In the genomic region with DNA sequence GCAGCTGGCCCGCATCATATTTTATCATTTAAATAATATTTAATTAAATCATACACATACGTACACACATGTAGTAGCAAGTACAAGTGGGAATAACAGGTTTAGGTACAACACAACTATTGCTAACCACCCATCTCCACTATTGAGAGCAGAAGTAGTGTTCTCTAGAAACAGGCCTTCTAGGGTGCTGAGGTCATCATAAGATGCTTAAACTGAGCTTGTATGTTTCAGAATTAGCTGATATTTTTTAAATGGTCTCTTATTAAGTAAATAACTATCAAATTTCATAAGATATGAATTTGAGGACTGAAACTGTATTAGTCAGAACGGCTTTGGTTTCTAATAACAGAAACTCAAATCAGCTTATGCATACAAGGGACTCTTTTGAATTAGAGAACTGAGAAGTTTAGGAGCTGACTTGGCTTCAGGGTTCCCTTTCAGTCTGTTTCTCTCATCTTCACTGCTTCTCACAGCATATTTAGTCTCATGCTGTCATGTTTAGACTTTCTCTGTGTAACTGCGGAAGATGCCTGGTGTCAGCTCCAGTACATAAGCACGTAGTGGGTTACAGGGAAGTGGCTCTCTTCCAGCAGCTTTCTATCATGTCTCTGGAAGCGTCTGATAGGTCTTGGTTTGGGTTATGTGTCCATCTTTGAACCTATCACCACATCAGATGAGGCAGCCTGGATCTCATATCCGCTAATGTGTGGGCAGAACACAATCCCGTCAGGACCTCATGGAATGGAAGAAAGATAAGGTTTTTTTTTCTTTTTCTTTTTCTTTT, we compare ENCODE assay signal across 13 cellular contexts. TPM values are rescaled to one million over a fixed set of nuclear protein-coding genes. Genes with fewer than 3 reads are reported as not detected.
A peak's percentile ranks its signal among the peaks of the same experiment; 100 is the strongest.
DNase-seq lines count a peak whose midpoint lies in the region; ATAC-seq and TF ChIP-seq lines count a peak whose summit lies in the region.
"Had no signal": no experiment of that assay in that cellular context is flagged by ENCODE, and none has a peak within 500 bp of the region (broad histone marks: within the 10 kb centered on the region; RNA-seq: fewer than 3 reads in every experiment).

No MANE protein-coding gene starts in this region.

- H3K27me3 Mint-ChIP-seq in Calu3 (ENCODE audit: unreplicated experiment) = no peaks in the 10 kb centered on the region
- H3K27me3 Mint-ChIP-seq: activated naive CD4-positive, alpha-beta T cell treated with anti-CD3 and anti-CD28 coated beads, Interleukin-2, amount 50 U/mL, for 24 hours had no signal

- TF ChIP-seq CTCF in MM.1S (IDR thresholded peaks at IDR 0.05; ENCODE audit: low read length) = no peak
- TF ChIP-seq CTCF in Calu3 (IDR thresholded peaks at IDR 0.05; ENCODE audit: unreplicated experiment) = no peak

- H3K9me2 ChIP-seq in MM.1S (replicated peaks; ENCODE audit: insufficient read depth, low read length) = no peaks in the 10 kb centered on the region

- H3K4me1 ChIP-seq in MM.1S (ENCODE audit: low read length) = peaks cover 6% of the 10 kb centered on the region; the same call in 1 of the 2 replicates
- no peaks in the 10 kb centered on the region for H3K4me1 ChIP-seq in effector memory CD4-positive, alpha-beta T cell (ENCODE audit: control insufficient read depth, insufficient read depth, low read length, poor library complexity, severe bottlenecking)

- CTCF ChIA-PET in Calu3 (lab: Charles Lee) = interaction anchor here (0.5 to 0.7 kb wide), 3 partner anchors 14 to 25 kb away, joined by 3 read pairs; no protein-coding TSS in a partner anchor

- H2AFZ ChIP-seq in MM.1S (ENCODE audit: low read length) = peak overlapping the region; percentile 58; the same call in 1 of the 2 replicates

- no peaks in the 10 kb centered on the region for H3K9me3 Mint-ChIP-seq in Calu3 (ENCODE audit: low read depth, unreplicated experiment)
- H3K9me3 Mint-ChIP-seq: activated naive CD4-positive, alpha-beta T cell treated with anti-CD3 and anti-CD28 coated beads, Interleukin-2, amount 50 U/mL, for 24 hours had no signal

- H3K4me3 ChIP-seq in MM.1S (ENCODE audit: low read length) = no peak overlapping the region
- no peak overlapping the region for H3K4me3 ChIP-seq in effector memory CD4-positive, alpha-beta T cell (ENCODE audit: insufficient read depth, low read depth, low read length, poor library complexity, severe bottlenecking)

- no peaks in the 10 kb centered on the region for H3K36me3 ChIP-seq in MM.1S (replicated peaks; ENCODE audit: insufficient read depth, low read length)
- H3K36me3 ChIP-seq in effector memory CD4-positive, alpha-beta T cell (ENCODE audit: control insufficient read depth, insufficient read depth, low read length) = no peaks in the 10 kb centered on the region

- no peaks in the 10 kb centered on the region for H3K27me3 ChIP-seq in MM.1S (replicated peaks; ENCODE audit: insufficient read depth, low read length)
- no peaks in the 10 kb centered on the region for H3K27me3 ChIP-seq in effector memory CD4-positive, alpha-beta T cell (replicated peaks; ENCODE audit: control insufficient read depth, insufficient read depth, low read length, poor library complexity, severe bottlenecking)

- H3K79me2 ChIP-seq in MM.1S (ENCODE audit: low read length) = no peaks in the 10 kb centered on the region

- H3K9me3 ChIP-seq in MM.1S (replicated peaks; ENCODE audit: insufficient read depth, low read length) = no peaks in the 10 kb centered on the region
- no peaks in the 10 kb centered on the region for H3K9me3 ChIP-seq in effector memory CD4-positive, alpha-beta T cell (ENCODE audit: control insufficient read depth, low read length)

- H3K4me1 Mint-ChIP-seq in Calu3 (ENCODE audit: low read depth, unreplicated experiment) = no peaks in the 10 kb centered on the region
- H3K4me1 Mint-ChIP-seq: activated naive CD4-positive, alpha-beta T cell treated with anti-CD3 and anti-CD28 coated beads, Interleukin-2, amount 50 U/mL, for 24 hours had no signal

- peaks cover 8% of the 10 kb centered on the region for H3F3A ChIP-seq in MM.1S (ENCODE audit: insufficient read depth, low read length)

- ATAC-seq in GM18502 (IDR thresholded peaks at IDR 0.05; ENCODE audit: poor library complexity, unreplicated experiment) (peak; percentile 95), GM19468 (IDR thresholded peaks at IDR 0.05; ENCODE audit: extremely low read depth, unreplicated experiment) (peak; percentile 73), HG02970 (IDR thresholded peaks at IDR 0.05; ENCODE audit: low FRiP score, unreplicated experiment) (peak; percentile 89)

- no peak overlapping the region for H3K9ac ChIP-seq in MM.1S (ENCODE audit: low read length)

- intact Hi-C loops in Calu3 (cut with micrococcal nuclease; ENCODE audit: unreplicated experiment) = no loop called here

- BruUV-seq in Calu3 (replicated peaks; lab: Mats Ljungman, UMichigan) = no TSS peak

- no peaks in the 10 kb centered on the region for H3K36me3 Mint-ChIP-seq in Calu3 (ENCODE audit: insufficient read depth, unreplicated experiment)
- H3K36me3 Mint-ChIP-seq: activated naive CD4-positive, alpha-beta T cell treated with anti-CD3 and anti-CD28 coated beads, Interleukin-2, amount 50 U/mL, for 24 hours had no signal

- peak overlapping the region; percentile 41; the same call in 1 of the 2 replicates for H3K4me2 ChIP-seq in MM.1S (ENCODE audit: low read depth, low read length)

- H3K4me3 Mint-ChIP-seq in Calu3 (ENCODE audit: low read depth, unreplicated experiment) = no peak overlapping the region
- H3K4me3 Mint-ChIP-seq: activated naive CD4-positive, alpha-beta T cell treated with anti-CD3 and anti-CD28 coated beads, Interleukin-2, amount 50 U/mL, for 24 hours had no signal

- peak overlapping the region; percentile 58; the same call in 1 of the 2 replicates for H3K27ac ChIP-seq in MM.1S (ENCODE audit: low read length)
- H3K27ac ChIP-seq in effector memory CD4-positive, alpha-beta T cell (ENCODE audit: insufficient read depth, low read length, poor library complexity, severe bottlenecking) = no peak overlapping the region

- no peaks in the 10 kb centered on the region for H4K20me1 ChIP-seq in MM.1S (ENCODE audit: insufficient read depth, low read length)

- no peak overlapping the region for H3K27ac Mint-ChIP-seq in Calu3 (ENCODE audit: unreplicated experiment)
- H3K27ac Mint-ChIP-seq: activated naive CD4-positive, alpha-beta T cell treated with anti-CD3 and anti-CD28 coated beads, Interleukin-2, amount 50 U/mL, for 24 hours had no signal

- DNase-seq in MM.1S = peak; percentile 11
- DNase-seq in DMS53 treated with DMSO at 0.1 percent for 48 hours (lab: John Stamatoyannopoulos, UW; ENCODE audit: unreplicated experiment) = no peak
- DNase-seq in activated gamma-delta T cell (lab: John Stamatoyannopoulos, UW) = no peak
- DNase-seq in effector memory CD4-positive, alpha-beta T cell = no peak
- no peak for DNase-seq in Calu3
- DNase-seq: activated CD4-positive, alpha-beta T cell treated with anti-CD3 and anti-CD28 coated beads for 1 hour; hypothalamus; NCI-H2171 treated with DMSO at 0.1 percent for 48 hours; SIG-M5 had no signal

RNA-seq across cellular contexts. Expression of gene OCLN, which starts 25.0 kb away (rescaled TPM):
- 154 and 161 TPM in 2 replicates for total RNA-seq in Calu3 (2022)

RNA-seq across cellular contexts. Expression of gene MARVELD2, which starts 52.7 kb away (rescaled TPM):
- 40.9 and 46.0 TPM in 2 replicates for total RNA-seq in Calu3 (2022)
